In the genomic region with DNA sequence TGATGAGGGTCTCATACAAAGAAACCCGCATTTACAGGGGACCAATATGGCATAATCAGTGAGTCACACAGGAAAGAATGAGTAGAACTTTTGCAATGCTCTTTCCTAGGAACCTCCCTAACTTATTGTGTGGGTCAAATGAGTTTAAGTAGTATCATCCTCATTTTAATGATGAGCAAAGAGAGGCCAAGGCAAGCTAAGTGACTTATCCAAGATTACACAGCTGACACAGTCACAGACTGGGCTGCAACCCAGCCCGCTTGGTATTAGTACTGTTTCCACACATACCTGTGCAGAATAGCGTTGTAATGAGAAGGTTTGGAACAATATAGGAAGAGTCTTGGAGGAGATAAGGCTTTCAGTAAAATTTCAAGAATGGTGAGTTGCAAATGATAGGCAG, we compare ENCODE assay signal across 25 cellular contexts.
DNase-seq lines count a peak whose midpoint lies in the region; ATAC-seq and TF ChIP-seq lines count a peak whose summit lies in the region.
"Had no signal": no experiment of that assay in that cellular context is flagged by ENCODE, and none has a peak within 500 bp of the region (broad histone marks: within the 10 kb centered on the region; RNA-seq: fewer than 3 reads in every experiment).

No MANE protein-coding gene starts in this region.

- DNase-seq in activated T-cell treated with anti-CD3 and anti-CD28 coated beads, Interleukin-2, amount 50 U/mL, for 24 hours: no peak
- no peak for DNase-seq in activated T-cell treated with anti-CD3 and anti-CD28 coated beads, Interleukin-2, amount 50 U/mL, for 72 hours
- DNase-seq in HT1080 (ENCODE audit: low read depth) (peak; percentile 3), activated B cell treated with CpG ODN at 0.5 μM for 24 hours (no peak), activated gamma-delta T cell (lab: John Stamatoyannopoulos, UW) (no peak), dermis blood vessel endothelial cell (no peak), HUDEP-2 (lab: John Stamatoyannopoulos, UW; ENCODE audit: unreplicated experiment in 76 of 76) (no peak)
- DNase-seq in stimulated activated effector memory CD8-positive, alpha-beta T cell treated with anti-CD3 and anti-CD28 coated beads, Interleukin-12 subunit alpha, Interleukin-12 subunit beta, amount 100 ng/mL, for 72 hours (ENCODE audit: low spot score in 2 of 2): no peak
- DNase-seq: activated CD4-positive, alpha-beta T cell treated with anti-CD3 and anti-CD28 coated beads, Interleukin-2, amount 50 U/mL, for 48 hours; activated CD4-positive, CD25-positive, alpha-beta regulatory T cell; AML-193; aorta; CD4-positive, alpha-beta T cell; colonic mucosa; effector CD8-positive, alpha-beta T cell; mesendoderm; NCI-H1092 treated with DMSO at 0.1 percent for 48 hours; NCI-H1694 treated with DMSO at 0.1 percent for 48 hours; NCI-H446 treated with DMSO at 0.1 percent for 48 hours; OCI-M1; posterior cingulate gyrus; small intestine; tibial artery had no signal

- CTCF ChIA-PET in activated B cell treated with CpG ODN at 0.5 μM for 24 hours (lab: Charles Lee): no interaction called here

- peak overlapping the region; percentile 4 for H3K27ac Mint-ChIP-seq in activated T-cell treated with anti-CD3 and anti-CD28 coated beads, Interleukin-2, amount 50 U/mL, for 24 hours
- no peak overlapping the region for H3K27ac Mint-ChIP-seq in activated T-cell treated with anti-CD3 and anti-CD28 coated beads, Interleukin-2, amount 50 U/mL, for 72 hours
- peak overlapping the region; percentile 13 for H3K27ac Mint-ChIP-seq in activated B cell treated with CpG ODN at 0.5 μM for 24 hours
- peak overlapping the region; percentile 23 for H3K27ac Mint-ChIP-seq in stimulated activated effector memory CD8-positive, alpha-beta T cell treated with anti-CD3 and anti-CD28 coated beads, Interleukin-12 subunit alpha, Interleukin-12 subunit beta, amount 100 ng/mL, for 72 hours
- H3K27ac Mint-ChIP-seq: CD4-positive, alpha-beta T cell had no signal

- H3K4me3 Mint-ChIP-seq in activated T-cell treated with anti-CD3 and anti-CD28 coated beads, Interleukin-2, amount 50 U/mL, for 24 hours: no peak overlapping the region
- H3K4me3 Mint-ChIP-seq in activated T-cell treated with anti-CD3 and anti-CD28 coated beads, Interleukin-2, amount 50 U/mL, for 72 hours: no peak overlapping the region
- no peak overlapping the region for H3K4me3 Mint-ChIP-seq in activated B cell treated with CpG ODN at 0.5 μM for 24 hours
- no peak overlapping the region for H3K4me3 Mint-ChIP-seq in stimulated activated effector memory CD8-positive, alpha-beta T cell treated with anti-CD3 and anti-CD28 coated beads, Interleukin-12 subunit alpha, Interleukin-12 subunit beta, amount 100 ng/mL, for 72 hours
- H3K4me3 Mint-ChIP-seq: activated naive CD8-positive, alpha-beta T cell; CD4-positive, alpha-beta T cell had no signal

- no peak for ATAC-seq in activated T-cell treated with anti-CD3 and anti-CD28 coated beads, Interleukin-2, amount 50 U/mL, for 72 hours (replicated peaks in 1 of 2)
- ATAC-seq in activated B cell treated with CpG ODN at 0.5 μM for 24 hours (ENCODE audit: low read depth): no peak
- ATAC-seq in stimulated activated effector memory CD8-positive, alpha-beta T cell treated with anti-CD3 and anti-CD28 coated beads, Interleukin-12 subunit alpha, Interleukin-12 subunit beta, amount 100 ng/mL, for 72 hours: peak; percentile 51
- ATAC-seq: left lobe of liver had no signal

- H3K4me1 Mint-ChIP-seq in activated T-cell treated with anti-CD3 and anti-CD28 coated beads, Interleukin-2, amount 50 U/mL, for 24 hours (ENCODE audit: low read depth): peaks cover 24% of the 10 kb centered on the region
- H3K4me1 Mint-ChIP-seq in activated T-cell treated with anti-CD3 and anti-CD28 coated beads, Interleukin-2, amount 50 U/mL, for 72 hours (ENCODE audit: low read depth): peaks cover 5% of the 10 kb centered on the region
- H3K4me1 Mint-ChIP-seq in activated B cell treated with CpG ODN at 0.5 μM for 24 hours: peaks cover 24% of the 10 kb centered on the region
- H3K4me1 Mint-ChIP-seq in stimulated activated effector memory CD8-positive, alpha-beta T cell treated with anti-CD3 and anti-CD28 coated beads, Interleukin-12 subunit alpha, Interleukin-12 subunit beta, amount 100 ng/mL, for 72 hours: peaks cover 24% of the 10 kb centered on the region

- no peak for TF ChIP-seq CTCF in activated B cell treated with CpG ODN at 0.5 μM for 24 hours (IDR thresholded peaks at IDR 0.05)

- POLR2A ChIA-PET in activated B cell treated with CpG ODN at 0.5 μM for 24 hours (lab: Charles Lee): no interaction called here

- no peaks in the 10 kb centered on the region for H3K36me3 Mint-ChIP-seq in activated T-cell treated with anti-CD3 and anti-CD28 coated beads, Interleukin-2, amount 50 U/mL, for 24 hours (ENCODE audit: low read depth)
- H3K36me3 Mint-ChIP-seq in activated T-cell treated with anti-CD3 and anti-CD28 coated beads, Interleukin-2, amount 50 U/mL, for 72 hours (ENCODE audit: insufficient read depth in 2 of 2): no peaks in the 10 kb centered on the region
- no peaks in the 10 kb centered on the region for H3K36me3 Mint-ChIP-seq in activated B cell treated with CpG ODN at 0.5 μM for 24 hours (ENCODE audit: low read depth)
- no peaks in the 10 kb centered on the region for H3K36me3 Mint-ChIP-seq in stimulated activated effector memory CD8-positive, alpha-beta T cell treated with anti-CD3 and anti-CD28 coated beads, Interleukin-12 subunit alpha, Interleukin-12 subunit beta, amount 100 ng/mL, for 72 hours

- no peaks in the 10 kb centered on the region for H3K27me3 Mint-ChIP-seq in activated T-cell treated with anti-CD3 and anti-CD28 coated beads, Interleukin-2, amount 50 U/mL, for 24 hours
- no peaks in the 10 kb centered on the region for H3K27me3 Mint-ChIP-seq in activated T-cell treated with anti-CD3 and anti-CD28 coated beads, Interleukin-2, amount 50 U/mL, for 72 hours (ENCODE audit: low read depth)
- H3K27me3 Mint-ChIP-seq in activated B cell treated with CpG ODN at 0.5 μM for 24 hours: no peaks in the 10 kb centered on the region
- H3K27me3 Mint-ChIP-seq: activated naive CD8-positive, alpha-beta T cell; CD4-positive, alpha-beta T cell had no signal

- intact Hi-C loops in activated B cell treated with CpG ODN at 0.5 μM for 24 hours (cut with micrococcal nuclease): no loop called here

- H3K9me3 Mint-ChIP-seq in activated T-cell treated with anti-CD3 and anti-CD28 coated beads, Interleukin-2, amount 50 U/mL, for 24 hours: peaks cover 6% of the 10 kb centered on the region
- no peaks in the 10 kb centered on the region for H3K9me3 Mint-ChIP-seq in activated T-cell treated with anti-CD3 and anti-CD28 coated beads, Interleukin-2, amount 50 U/mL, for 72 hours
- H3K9me3 Mint-ChIP-seq in activated B cell treated with CpG ODN at 0.5 μM for 24 hours: no peaks in the 10 kb centered on the region
- no peaks in the 10 kb centered on the region for H3K9me3 Mint-ChIP-seq in stimulated activated effector memory CD8-positive, alpha-beta T cell treated with anti-CD3 and anti-CD28 coated beads, Interleukin-12 subunit alpha, Interleukin-12 subunit beta, amount 100 ng/mL, for 72 hours
- H3K9me3 Mint-ChIP-seq: CD4-positive, alpha-beta T cell had no signal
